Comparison of ENCODE assay signal across 1 cellular context in the genomic region with DNA sequence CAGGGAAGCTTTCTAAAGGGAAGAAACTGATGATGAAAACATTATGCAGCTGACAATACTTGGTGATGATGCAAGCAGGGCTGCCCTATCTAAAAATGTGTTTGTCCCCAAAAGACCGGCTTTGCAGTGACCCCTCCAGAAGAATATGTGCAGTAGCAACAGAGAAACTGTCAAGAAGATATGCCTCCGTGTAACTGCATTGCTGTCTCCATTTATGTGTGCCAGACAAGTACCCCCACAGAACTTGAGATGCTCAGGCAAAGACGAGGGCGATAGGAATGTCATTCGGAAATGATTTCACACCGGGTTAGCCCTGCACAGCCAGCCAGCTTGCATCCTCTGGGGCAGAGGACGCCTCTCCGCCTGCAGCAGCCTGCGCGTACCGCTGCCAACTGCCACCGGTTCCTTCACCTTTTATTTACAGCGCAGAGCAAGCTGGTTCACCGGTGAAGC.
TF ChIP-seq lines count a peak whose summit lies in the region.

No MANE protein-coding gene starts in this region.

TF ChIP-seq in HCT116, 20 proteins besides CTCF, POLR2A, EP300 and RAD21 (continued from another document):
- TF ChIP-seq TCF7L2 (IDR thresholded peaks at IDR 0.05; ENCODE audit: borderline replicate concordance, extremely low read depth, insufficient read depth, insufficient read length) = no peak
- no peak for TF ChIP-seq POLR2AphosphoS5 (IDR thresholded peaks at IDR 0.05; ENCODE audit: low read depth, low read length)
- no peak for TF ChIP-seq EGR1 (IDR thresholded peaks at IDR 0.05; ENCODE audit: low read depth)
- no peak for TF ChIP-seq CBX3 (IDR thresholded peaks at IDR 0.05; ENCODE audit: low read depth)
- no peak for TF ChIP-seq JUND (IDR thresholded peaks at IDR 0.05)
- TF ChIP-seq SRF (IDR thresholded peaks at IDR 0.05; ENCODE audit: low read depth) = no peak
- no peak for TF ChIP-seq FOSL1 (IDR thresholded peaks at IDR 0.05; ENCODE audit: low read depth)
- TF ChIP-seq, protein P1, sequence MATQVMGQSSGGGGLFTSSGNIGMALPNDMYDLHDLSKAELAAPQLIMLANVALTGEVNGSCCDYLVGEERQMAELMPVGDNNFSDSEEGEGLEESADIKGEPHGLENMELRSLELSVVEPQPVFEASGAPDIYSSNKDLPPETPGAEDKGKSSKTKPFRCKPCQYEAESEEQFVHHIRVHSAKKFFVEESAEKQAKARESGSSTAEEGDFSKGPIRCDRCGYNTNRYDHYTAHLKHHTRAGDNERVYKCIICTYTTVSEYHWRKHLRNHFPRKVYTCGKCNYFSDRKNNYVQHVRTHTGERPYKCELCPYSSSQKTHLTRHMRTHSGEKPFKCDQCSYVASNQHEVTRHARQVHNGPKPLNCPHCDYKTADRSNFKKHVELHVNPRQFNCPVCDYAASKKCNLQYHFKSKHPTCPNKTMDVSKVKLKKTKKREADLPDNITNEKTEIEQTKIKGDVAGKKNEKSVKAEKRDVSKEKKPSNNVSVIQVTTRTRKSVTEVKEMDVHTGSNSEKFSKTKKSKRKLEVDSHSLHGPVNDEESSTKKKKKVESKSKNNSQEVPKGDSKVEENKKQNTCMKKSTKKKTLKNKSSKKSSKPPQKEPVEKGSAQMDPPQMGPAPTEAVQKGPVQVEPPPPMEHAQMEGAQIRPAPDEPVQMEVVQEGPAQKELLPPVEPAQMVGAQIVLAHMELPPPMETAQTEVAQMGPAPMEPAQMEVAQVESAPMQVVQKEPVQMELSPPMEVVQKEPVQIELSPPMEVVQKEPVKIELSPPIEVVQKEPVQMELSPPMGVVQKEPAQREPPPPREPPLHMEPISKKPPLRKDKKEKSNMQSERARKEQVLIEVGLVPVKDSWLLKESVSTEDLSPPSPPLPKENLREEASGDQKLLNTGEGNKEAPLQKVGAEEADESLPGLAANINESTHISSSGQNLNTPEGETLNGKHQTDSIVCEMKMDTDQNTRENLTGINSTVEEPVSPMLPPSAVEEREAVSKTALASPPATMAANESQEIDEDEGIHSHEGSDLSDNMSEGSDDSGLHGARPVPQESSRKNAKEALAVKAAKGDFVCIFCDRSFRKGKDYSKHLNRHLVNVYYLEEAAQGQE (IDR thresholded peaks at IDR 0.05; ENCODE audit: low read depth) = no peak
- TF ChIP-seq, protein P2, sequence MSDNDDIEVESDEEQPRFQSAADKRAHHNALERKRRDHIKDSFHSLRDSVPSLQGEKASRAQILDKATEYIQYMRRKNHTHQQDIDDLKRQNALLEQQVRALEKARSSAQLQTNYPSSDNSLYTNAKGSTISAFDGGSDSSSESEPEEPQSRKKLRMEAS (IDR thresholded peaks at IDR 0.05) = no peak
